ENCODE assay signal across 9 cellular contexts in genomic region chr20:10524034-10524476, GRCh38.
DNase-seq lines count a peak whose midpoint lies in the region; ATAC-seq and TF ChIP-seq lines count a peak whose summit lies in the region.
"Had no signal": no experiment of that assay in that cellular context is flagged by ENCODE, and none has a peak within 500 bp of the region (broad histone marks: within the 10 kb centered on the region; RNA-seq: fewer than 3 reads in every experiment).

No MANE protein-coding gene starts in this region.

- CTCF ChIA-PET in PC-9 (lab: Charles Lee) = no interaction called here

- H3K79me2 ChIP-seq in PC-9 (ENCODE audit: low read depth) = no peaks in the 10 kb centered on the region; the same call in 1 of the 2 replicates

- ATAC-seq in HG02642 (IDR thresholded peaks at IDR 0.05; ENCODE audit: poor library complexity, unreplicated experiment) (no peak), GM21526 (IDR thresholded peaks at IDR 0.05; ENCODE audit: low FRiP score, unreplicated experiment) (no peak)

- DNase-seq in DMS 273 treated with DMSO at 0.1 percent for 48 hours (lab: John Stamatoyannopoulos, UW) = peak; percentile 27
- peak; percentile 94 to 96 for DNase-seq in SHP77 (lab: John Stamatoyannopoulos, UW)
- DNase-seq in cardiac septum (ENCODE audit: low spot score) = peak; percentile 77
- peak; percentile 91 for DNase-seq in posterior vena cava (ENCODE audit: low spot score)
- DNase-seq in GM03348 (ENCODE audit: low spot score) = no peak
- DNase-seq in PC-9 = no peak
- DNase-seq: NK-92 treated with Interleukin-12 subunit alpha and Interleukin-12 subunit beta, amount 100 ng/mL, for 24 hours had no signal

- H3F3A ChIP-seq in PC-9 (ENCODE audit: insufficient read depth, low read depth) = no peaks in the 10 kb centered on the region

- no TSS peak for BruUV-seq in PC-9 (replicated peaks; lab: Mats Ljungman, UMichigan)

- H3K4me1 ChIP-seq in PC-9 (replicated peaks; ENCODE audit: insufficient read depth) = peaks cover 9% of the 10 kb centered on the region; the same call in 1 of the 2 replicates

- POLR2A ChIA-PET in PC-9 (lab: Charles Lee; ENCODE audit: unreplicated experiment) = interaction anchor here (0.5 kb wide), 1 partner anchor 26 kb away, joined by 4 read pairs; no protein-coding TSS in a partner anchor

- TF ChIP-seq CTCF in PC-9 (conservative IDR thresholded peaks at IDR 0.05) = no peak

- no peaks in the 10 kb centered on the region for H4K20me1 ChIP-seq in PC-9 (ENCODE audit: insufficient read depth)

- H3K4me3 ChIP-seq in PC-9 = no peak overlapping the region

- no peaks in the 10 kb centered on the region for H3K9me3 ChIP-seq in PC-9 (ENCODE audit: insufficient read depth, low read depth)

- no peak overlapping the region for H3K27ac ChIP-seq in PC-9

- H3K27me3 ChIP-seq in PC-9 (ENCODE audit: insufficient read depth, low read depth) = no peaks in the 10 kb centered on the region

- H3K9me2 ChIP-seq in PC-9 (ENCODE audit: insufficient read depth) = no peaks in the 10 kb centered on the region

- no peak overlapping the region for H2AFZ ChIP-seq in PC-9

- H3K4me2 ChIP-seq in PC-9 = no peak overlapping the region

- intact Hi-C loops in cardiac septum (cut with DNase I) = no loop called here
- intact Hi-C loops in posterior vena cava (cut with DNase I) = no loop called here
- intact Hi-C loops in PC-9 (cut with micrococcal nuclease; ENCODE audit: unreplicated experiment) = no loop called here

- no peaks in the 10 kb centered on the region for H3K36me3 ChIP-seq in PC-9 (ENCODE audit: low read depth)

Comparison
In these comparisons a context has a peak if more than half of its experiments do, and no peak if none do; other contexts are left out.
1. DNase-seq: peak in DMS 273 treated with DMSO at 0.1 percent for 48 hours (single experiment), SHP77 (2 of 2), cardiac septum (single experiment) and posterior vena cava (single experiment); none in GM03348 (single experiment) and PC-9 (0 of 2).